25 cellular contexts compared by ENCODE assay signal in the genomic region with DNA sequence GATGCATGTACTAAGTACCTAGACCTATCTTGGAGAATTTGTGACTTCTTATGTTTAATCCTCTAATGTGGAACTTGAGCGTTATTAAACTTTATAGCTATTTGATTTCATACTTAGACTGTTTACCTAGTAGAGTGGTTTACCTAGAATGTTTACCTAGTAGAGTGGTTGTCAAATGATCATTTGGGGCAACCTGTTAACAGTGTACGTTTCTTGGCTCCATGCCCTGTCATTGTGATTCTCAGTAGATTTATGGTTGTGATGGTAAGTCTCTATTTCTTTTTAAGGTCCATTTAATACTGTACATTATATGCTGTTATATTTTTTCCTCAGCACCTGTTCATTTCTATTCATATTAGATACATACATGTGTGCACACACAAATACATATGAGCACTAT.
DNase-seq lines count a peak whose midpoint lies in the region; ATAC-seq lines count a peak whose summit lies in the region.
"Had no signal": no experiment of that assay in that cellular context is flagged by ENCODE, and none has a peak within 500 bp of the region (broad histone marks: within the 10 kb centered on the region; RNA-seq: fewer than 3 reads in every experiment).

No MANE protein-coding gene starts in this region.

- H3K9me3 Mint-ChIP-seq in activated CD8-positive, alpha-beta T cell treated with anti-CD3 and anti-CD28 coated beads, Interleukin-2, amount 10 ng/mL, durations not matched to agents 7 days and 5 days (ENCODE audit: insufficient read depth) = no peaks in the 10 kb centered on the region
- H3K9me3 Mint-ChIP-seq: activated T-cell treated with anti-CD3 and anti-CD28 coated beads, Interleukin-2, amount 50 U/mL, for 4 hours had no signal

- H3K36me3 Mint-ChIP-seq in activated CD8-positive, alpha-beta T cell treated with anti-CD3 and anti-CD28 coated beads, Interleukin-2, amount 10 ng/mL, durations not matched to agents 7 days and 5 days (ENCODE audit: low read depth) = no peaks in the 10 kb centered on the region
- H3K36me3 Mint-ChIP-seq: CD8-positive, alpha-beta memory T cell had no signal

- no peaks in the 10 kb centered on the region for H3K4me1 Mint-ChIP-seq in activated CD8-positive, alpha-beta T cell treated with anti-CD3 and anti-CD28 coated beads, Interleukin-2, amount 10 ng/mL, durations not matched to agents 7 days and 5 days (ENCODE audit: low read depth)
- H3K4me1 Mint-ChIP-seq: activated B cell treated with CpG ODN at 0.5 μM for 24 hours; CD8-positive, alpha-beta memory T cell; natural killer cell had no signal

- no peak for ATAC-seq in HG03520 (IDR thresholded peaks at IDR 0.05; ENCODE audit: unreplicated experiment)
- ATAC-seq in activated CD8-positive, alpha-beta T cell treated with anti-CD3 and anti-CD28 coated beads, Interleukin-2, amount 10 ng/mL, durations not matched to agents 7 days and 5 days = no peak
- ATAC-seq: activated T-cell treated with anti-CD3 and anti-CD28 coated beads, Interleukin-2, amount 50 U/mL, for 4 hours; natural killer cell; PC-3; psoas muscle; sciatic nerve had no signal

- POLR2A ChIA-PET in activated CD8-positive, alpha-beta T cell treated with anti-CD3 and anti-CD28 coated beads, Interleukin-2, amount 10 ng/mL, durations not matched to agents 7 days and 5 days (lab: Charles Lee) = no interaction called here

- peak; percentile 71 for DNase-seq in DMS53 treated with DMSO at 0.1 percent for 48 hours (lab: John Stamatoyannopoulos, UW; ENCODE audit: unreplicated experiment)
- peak; percentile 63 to 95 (median 85) for DNase-seq in NCI-H1417 (lab: John Stamatoyannopoulos, UW)
- DNase-seq in NCI-H345 (lab: John Stamatoyannopoulos, UW) = peak; percentile 85
- DNase-seq in SHP77 treated with DMSO at 0.1 percent for 48 hours (lab: John Stamatoyannopoulos, UW) = peak; percentile 64
- DNase-seq in OCI-M2 (lab: John Stamatoyannopoulos, UW; ENCODE audit: unreplicated experiment) = no peak
- DNase-seq in activated CD8-positive, alpha-beta T cell treated with anti-CD3 and anti-CD28 coated beads, Interleukin-2, amount 10 ng/mL, durations not matched to agents 7 days and 5 days = no peak
- DNase-seq: activated B cell treated with CpG ODN at 0.5 μM for 24 hours; activated CD4-positive, alpha-beta T cell treated with anti-CD3 and anti-CD28 coated beads, Interleukin-2, amount 50 U/mL, for 1 hour; activated gamma-delta T cell treated with Interleukin-2 at 50 U/mL for 16 hours; activated T-cell treated with anti-CD3 and anti-CD28 coated beads, Interleukin-2, amount 50 U/mL, for 4 hours; CD8-positive, alpha-beta memory T cell; effector memory CD4-positive, alpha-beta T cell; hippocampal formation; natural killer cell; NCI-H1436; NCI-H226; nucleus accumbens; PC-3; psoas muscle; SK-N-SH; stimulated activated CD4-positive, alpha-beta T cell treated with anti-CD3 and anti-CD28 coated beads, Interleukin-2, amount 100 ng/mL, for 48 hours; stomach; thyroid gland had no signal

- H3K4me3 Mint-ChIP-seq in activated CD8-positive, alpha-beta T cell treated with anti-CD3 and anti-CD28 coated beads, Interleukin-2, amount 10 ng/mL, durations not matched to agents 7 days and 5 days = no peak overlapping the region
- H3K4me3 Mint-ChIP-seq: activated B cell treated with CpG ODN at 0.5 μM for 24 hours; activated T-cell treated with anti-CD3 and anti-CD28 coated beads, Interleukin-2, amount 50 U/mL, for 4 hours; CD8-positive, alpha-beta memory T cell; natural killer cell had no signal

- no peak overlapping the region for H3K27ac Mint-ChIP-seq in activated CD8-positive, alpha-beta T cell treated with anti-CD3 and anti-CD28 coated beads, Interleukin-2, amount 10 ng/mL, durations not matched to agents 7 days and 5 days
- H3K27ac Mint-ChIP-seq: activated B cell treated with CpG ODN at 0.5 μM for 24 hours, natural killer cell had no signal

- CTCF ChIA-PET in activated CD8-positive, alpha-beta T cell treated with anti-CD3 and anti-CD28 coated beads, Interleukin-2, amount 10 ng/mL, durations not matched to agents 7 days and 5 days (lab: Charles Lee) = no interaction called here

- H3K27me3 Mint-ChIP-seq in activated CD8-positive, alpha-beta T cell treated with anti-CD3 and anti-CD28 coated beads, Interleukin-2, amount 10 ng/mL, durations not matched to agents 7 days and 5 days (ENCODE audit: low read depth) = no peaks in the 10 kb centered on the region
- H3K27me3 Mint-ChIP-seq: activated B cell treated with CpG ODN at 0.5 μM for 24 hours had no signal

Comparison
In these comparisons a context has a peak if more than half of its experiments do, and no peak if none do; other contexts are left out.
1. DNase-seq: peak in DMS53 treated with DMSO at 0.1 percent for 48 hours (single experiment), NCI-H1417 (3 of 3), NCI-H345 (single experiment) and SHP77 treated with DMSO at 0.1 percent for 48 hours (single experiment); none in OCI-M2 (single experiment) and activated CD8-positive, alpha-beta T cell treated with anti-CD3 and anti-CD28 coated beads, Interleukin-2, amount 10 ng/mL, durations not matched to agents 7 days and 5 days (single experiment).